Comparison of ENCODE assay signal across 1 cellular context in the genomic region with DNA sequence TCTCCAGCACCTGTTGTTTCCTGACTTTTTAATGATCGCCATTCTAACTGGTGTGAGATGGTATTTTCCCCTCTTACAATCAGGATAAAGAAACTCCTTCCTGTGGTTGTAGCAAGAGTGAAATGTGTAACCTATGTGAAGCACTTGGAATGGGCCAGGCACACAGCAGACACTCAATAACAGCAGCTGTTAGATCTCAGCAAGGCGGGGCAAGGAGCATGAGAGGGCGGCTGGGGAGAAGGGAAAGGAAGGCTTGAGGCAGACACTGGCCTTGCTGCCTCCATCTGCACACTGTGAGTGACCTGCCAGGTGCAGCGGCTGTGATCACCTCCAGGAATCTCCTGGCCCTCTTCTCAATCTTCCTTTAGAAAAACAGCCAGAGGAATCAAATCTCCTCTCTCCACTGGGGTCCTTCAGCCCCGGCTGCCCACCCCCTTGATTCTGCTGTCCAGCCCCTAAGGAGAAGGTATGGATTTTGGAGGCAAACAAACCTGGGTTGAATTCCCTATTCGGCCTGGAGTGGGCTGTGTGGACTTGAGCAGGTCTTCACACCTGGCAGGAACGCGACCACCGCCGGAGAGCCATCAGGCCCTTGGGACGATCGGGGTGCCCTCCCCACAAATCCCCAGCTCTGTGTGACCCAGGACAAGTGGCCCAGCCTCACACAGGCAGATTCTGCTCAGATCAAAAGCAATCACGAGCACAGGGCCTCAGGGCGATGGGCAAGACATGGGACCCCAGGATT.
TF ChIP-seq lines count a peak whose summit lies in the region.

No MANE protein-coding gene starts in this region.

TF ChIP-seq in K562, 482 proteins besides CTCF, POLR2A, EP300 and RAD21:
- TF ChIP-seq ZNF76 (CRISPR knock-in tag; IDR thresholded peaks at IDR 0.05; ENCODE audit: borderline replicate concordance) (no peak), ZBTB7A (IDR thresholded peaks at IDR 0.05; ENCODE audit: borderline replicate concordance, control insufficient read depth, low read depth, low read length) (0 out of 2 replicates have a peak, but pooled peaks have one; percentile 29), HNRNPLL (IDR thresholded peaks at IDR 0.05; ENCODE audit: low read depth, low read length, poor library complexity, severe bottlenecking) (no peak)
